Comparison of ENCODE assay signal across 10 cellular contexts in genomic region chr13:48437381-48437780, GRCh38. TPM values are rescaled to one million over a fixed set of nuclear protein-coding genes. Genes with fewer than 3 reads are reported as not detected.
DNase-seq lines count a peak whose midpoint lies in the region; ATAC-seq and TF ChIP-seq lines count a peak whose summit lies in the region.
"Had no signal": no experiment of that assay in that cellular context is flagged by ENCODE, and none has a peak within 500 bp of the region (broad histone marks: within the 10 kb centered on the region; RNA-seq: fewer than 3 reads in every experiment).

No MANE protein-coding gene starts in this region.

- no peaks in the 10 kb centered on the region for H4K20me1 ChIP-seq in MM.1S (ENCODE audit: insufficient read depth, low read length)

- ATAC-seq in lower lobe of right lung (peak; percentile 51 to 56), GM18519 (IDR thresholded peaks at IDR 0.05; ENCODE audit: low FRiP score, unreplicated experiment) (no peak), GM21381 (IDR thresholded peaks at IDR 0.05; ENCODE audit: unreplicated experiment) (no peak), GM18907 (IDR thresholded peaks at IDR 0.05; ENCODE audit: unreplicated experiment) (no peak)

- TF ChIP-seq CTCF in epithelial cell of proximal tubule (conservative IDR thresholded peaks at IDR 0.05; ENCODE audit: low read depth, low read length) (no peak), lower lobe of right lung (IDR thresholded peaks at IDR 0.05) (no peak), tibial artery (IDR thresholded peaks at IDR 0.05) (no peak), MM.1S (IDR thresholded peaks at IDR 0.05; ENCODE audit: low read length) (no peak)

- H3K4me3 ChIP-seq in epithelial cell of proximal tubule (ENCODE audit: low read depth, low read length) (peak overlapping the region; percentile 9), lower lobe of right lung (no peak overlapping the region), tibial artery (no peak overlapping the region), MM.1S (ENCODE audit: low read length) (no peak overlapping the region)

- H3K9me3 ChIP-seq in lower lobe of right lung (no peaks in the 10 kb centered on the region), tibial artery (no peaks in the 10 kb centered on the region), MM.1S (replicated peaks; ENCODE audit: insufficient read depth, low read length) (no peaks in the 10 kb centered on the region)

- no peak overlapping the region for H3K4me2 ChIP-seq in MM.1S (ENCODE audit: low read depth, low read length)

- no peaks in the 10 kb centered on the region for H3F3A ChIP-seq in MM.1S (ENCODE audit: insufficient read depth, low read length)

- H3K4me1 ChIP-seq in lower lobe of right lung (peaks cover 19% of the 10 kb centered on the region), tibial artery (peaks cover 0 to 45% (median 15%) of the 10 kb centered on the region in 4 donors), MM.1S (ENCODE audit: low read length) (no peaks in the 10 kb centered on the region)

- no peaks in the 10 kb centered on the region for H3K36me3 ChIP-seq in lower lobe of right lung
- no peaks in the 10 kb centered on the region for H3K36me3 ChIP-seq in tibial artery
- H3K36me3 ChIP-seq in MM.1S (replicated peaks; ENCODE audit: insufficient read depth, low read length), result no peaks in the 10 kb centered on the region

- intact Hi-C loops in lower lobe of right lung (cut with DNase I), result no loop called here
- intact Hi-C loops in tibial artery (cut with DNase I; ENCODE audit: low total_unique reads), result no loop called here

- H3K9me2 ChIP-seq in MM.1S (replicated peaks; ENCODE audit: insufficient read depth, low read length), result no peaks in the 10 kb centered on the region

- H3K27ac ChIP-seq in lower lobe of right lung (peak overlapping the region; percentile 14), tibial artery (peak overlapping the region; percentile 68 to 72), MM.1S (ENCODE audit: low read length) (no peak overlapping the region)

- no peaks in the 10 kb centered on the region for H3K27me3 ChIP-seq in lower lobe of right lung (ENCODE audit: low read depth)
- H3K27me3 ChIP-seq in tibial artery, result no peaks in the 10 kb centered on the region
- H3K27me3 ChIP-seq in MM.1S (replicated peaks; ENCODE audit: insufficient read depth, low read length), result no peaks in the 10 kb centered on the region

- no peak overlapping the region for H2AFZ ChIP-seq in MM.1S (ENCODE audit: low read length)

- no peaks in the 10 kb centered on the region for H3K79me2 ChIP-seq in MM.1S (ENCODE audit: low read length)

- DNase-seq in RPMI7951 (ENCODE audit: low read depth) (peak; percentile 71), epithelial cell of proximal tubule (ENCODE audit: low read depth) (peak; percentile 58), lower lobe of right lung (no peak), tibial artery (peak; percentile 78 to 93), MM.1S (no peak)
- DNase-seq: activated B cell treated with CpG ODN at 0.5 μM for 24 hours, Kasumi-1 had no signal

- no peak overlapping the region for H3K9ac ChIP-seq in MM.1S (ENCODE audit: low read length)

RNA-seq across cellular contexts. Expression of gene LPAR6, which starts 24.5 kb away (rescaled TPM):
- total RNA-seq in RPMI7951 (2014; rRNA removed; shearing (Covaris generic)), result 10.4 and 11.4 TPM in 2 replicates
- total RNA-seq in epithelial cell of proximal tubule, result 2.1 and 2.4 TPM in 2 replicates
- total RNA-seq in lower lobe of right lung, result 25.7 TPM
- total RNA-seq: activated B cell treated with CpG ODN at 0.5 μM for 24 hours had no signal

Comparison
In these comparisons a context has a peak if more than half of its experiments do, and no peak if none do; other contexts are left out.
1. DNase-seq: peak in RPMI7951 (single experiment), epithelial cell of proximal tubule (single experiment) and tibial artery (2 of 2); none in lower lobe of right lung (single experiment) and MM.1S (single experiment).
2. ATAC-seq: peak in lower lobe of right lung (2 of 2); none in GM18519 (single experiment), GM21381 (single experiment) and GM18907 (single experiment).